8 cellular contexts compared by ENCODE assay signal in genomic region chr2:240999001-240999791, GRCh38. TPM values are rescaled to one million over a fixed set of nuclear protein-coding genes. Genes with fewer than 3 reads are reported as not detected.
DNase-seq lines count a peak whose midpoint lies in the region; ATAC-seq and TF ChIP-seq lines count a peak whose summit lies in the region.

No MANE protein-coding gene starts in this region.

- POLR2A ChIA-PET in HCT116 (lab: Charles Lee) = interaction anchor here (0.6 to 0.8 kb wide), 2 partner anchors 10 to 80 kb away, joined by 3 read pairs; no protein-coding TSS in a partner anchor

- BruUV-seq in HCT116 (replicated peaks; lab: Mats Ljungman, UMichigan) = no TSS peak

- peak overlapping the region; percentile 62 for H3K9ac ChIP-seq in HCT116 (ENCODE audit: low read length)

- peaks cover 5 to 17% of the 10 kb centered on the region in 2 experiments; a peak in 3 of 4 replicates for H3K4me1 ChIP-seq in HCT116 (ENCODE audit: control insufficient read depth in 1 of 2, insufficient read depth in 2 of 2, low read length in 2 of 2)
- H3K4me1 ChIP-seq in adrenal gland (replicated peaks in 1 of 2) = peaks cover 42 to 47% of the 10 kb centered on the region in 2 donors

- H2AFZ ChIP-seq in HCT116 (ENCODE audit: low read depth, low read length, poor library complexity, severe bottlenecking) = no peak overlapping the region

- DNase-seq in HCT116 (ENCODE audit: low read depth, low spot score) (no peak), adrenal gland (peak in 6 of 7 donors; percentile 49 to 70 (median 62)), GOT3 (lab: John Stamatoyannopoulos, UW) (no peak), KG1 (lab: John Stamatoyannopoulos, UW) (no peak)
- no peak for DNase-seq in activated CD4-positive, alpha-beta T cell treated with anti-CD3 and anti-CD28 coated beads for 4 hours

- intact Hi-C loops in HCT116 (cut with micrococcal nuclease) = no loop called here
- intact Hi-C loops in adrenal gland (cut with DNase I) = no loop called here

- no peaks in the 10 kb centered on the region for H3K79me2 ChIP-seq in HCT116 (ENCODE audit: insufficient read depth, low read length)

- H4K20me1 ChIP-seq in HCT116 (ENCODE audit: insufficient read depth) = no peaks in the 10 kb centered on the region

- H3K27ac ChIP-seq in HCT116 (ENCODE audit: low read depth, low read length) = peak overlapping the region; percentile 75; the same call in 1 of the 2 replicates
- H3K27ac ChIP-seq in adrenal gland = peak overlapping the region in 4 of 5 donors; percentile 59 to 94 (median 65)
- peak overlapping the region in 15 of 21 experiments; percentile 49 to 93 (median 84) for H3K27ac ChIP-seq in skin epidermis

- peak overlapping the region; percentile 81 for H3K4me2 ChIP-seq in HCT116 (ENCODE audit: low read length)

- H3K4me3 ChIP-seq in HCT116 (replicated peaks in 1 of 2; ENCODE audit: low read depth in 1 of 2, low read length in 2 of 2) (peak overlapping the region; percentile 47 to 66), adrenal gland (peak overlapping the region; percentile 30 to 97 (median 38)), iPS-18c (ENCODE audit: insufficient read depth, low read depth, low read length) (peak overlapping the region; percentile 67), skin epidermis (peak overlapping the region; percentile 20 to 54 (median 46))

- H3K9me2 ChIP-seq in HCT116 (ENCODE audit: insufficient read depth) = no peaks in the 10 kb centered on the region

- no peak for TF ChIP-seq CTCF in HCT116 (IDR thresholded peaks at IDR 0.05 in 2 of 3, conservative IDR thresholded peaks at IDR 0.05 in 1 of 3; ENCODE audit: borderline replicate concordance in 1 of 3, insufficient read depth in 1 of 3, low read depth in 2 of 3, low read length in 2 of 3)
- TF ChIP-seq CTCF in adrenal gland (IDR thresholded peaks at IDR 0.05) = no peak

- ATAC-seq in HCT116 (peak; percentile 8; the same call in 1 of the 2 replicates), GM18870 (IDR thresholded peaks at IDR 0.05; ENCODE audit: unreplicated experiment) (no peak)

- WGBS in adrenal gland, 4 donors = 0 to 4% (median 3%) methylated on average over 13 to 70 of the region's 70 CpGs; no CpG with 5 or more reads in 1 of the 4 donors

- no peak for TF ChIP-seq RAD21 in HCT116 (IDR thresholded peaks at IDR 0.05; ENCODE audit: low read depth)

- H3K27me3 ChIP-seq in HCT116 (ENCODE audit: insufficient read depth, low read length) = no peaks in the 10 kb centered on the region
- no peaks in the 10 kb centered on the region for H3K27me3 ChIP-seq in adrenal gland

- RAD21 ChIA-PET in HCT116 (lab: Charles Lee; ENCODE audit: low non-redundant PET in 1 of 2, low total read pairs in 2 of 2, uncharacterized antibody in 2 of 2, unreplicated experiment in 2 of 2) = no interaction called here

- H3K9me3 ChIP-seq in HCT116 (ENCODE audit: control insufficient read depth in 1 of 2, insufficient read depth in 1 of 2, low read depth in 1 of 2, low read length in 2 of 2) (peaks cover 0 to 10% of the 10 kb centered on the region in 2 experiments; a peak in 2 of 4 replicates), adrenal gland (replicated peaks in 1 of 3) (peaks cover 0 to 10% (median 3%) of the 10 kb centered on the region in 3 donors), iPS-18c (ENCODE audit: control insufficient read depth, insufficient read depth, low read length) (no peaks in the 10 kb centered on the region)

- 0 out of 4 replicates have a peak, but pooled peaks cover 0 to 7% of the 10 kb centered on the region in 2 experiments for H3K36me3 ChIP-seq in HCT116 (ENCODE audit: control insufficient read depth in 1 of 2, insufficient read depth in 2 of 2, low read length in 2 of 2)
- no peaks in the 10 kb centered on the region for H3K36me3 ChIP-seq in adrenal gland (replicated peaks in 1 of 2)

- CTCF ChIA-PET in HCT116 (lab: Charles Lee) = no interaction called here

- TF ChIP-seq POLR2A in HCT116 (IDR thresholded peaks at IDR 0.05; ENCODE audit: borderline replicate concordance, extremely low read depth, insufficient read depth, insufficient read length) (no peak), adrenal gland (IDR thresholded peaks at IDR 0.05) (peak in 1 of 2 donors; percentile 5)

TF ChIP-seq in HCT116, 20 proteins besides CTCF, POLR2A, EP300 and RAD21:
- TF ChIP-seq ZFX (IDR thresholded peaks at IDR 0.05) (peak; percentile 33; the same call in 1 of the 2 replicates), SRF (IDR thresholded peaks at IDR 0.05; ENCODE audit: low read depth) (no peak), MAX (IDR thresholded peaks at IDR 0.05) (no peak), YY1 (IDR thresholded peaks at IDR 0.05; ENCODE audit: extremely low read depth, insufficient replicate concordance, low read depth, low read length) (no peak)

RNA-seq across cellular contexts. Expression of gene SNED1, which starts 0.8 kb away (rescaled TPM):
- total RNA-seq in HCT116 (2021; ENCODE audit: unreplicated experiment) (9.6 TPM), adrenal gland (10 to 100 TPM; 12.5 to 59.5 (median 31.2) TPM)
- polyA plus RNA-seq in HCT116 (2012) = 3.8 and 4.3 TPM in 2 replicates
- polyA plus RNA-seq in adrenal gland = 10 to 100 TPM in 2 of 3 donors, 1 to 10 TPM in 1; 3.1 to 27.5 (median 17.7) TPM

Comparison
In these comparisons a context has a peak if more than half of its experiments do, and no peak if none do; other contexts are left out.
1. DNase-seq: peak in adrenal gland (6 of 7); none in HCT116 (single experiment), GOT3 (single experiment), KG1 (single experiment) and activated CD4-positive, alpha-beta T cell treated with anti-CD3 and anti-CD28 coated beads for 4 hours (0 of 2).
2. Peak in every context shown above with its lines, with median percentiles within 50 percentile points of each other: H3K27ac ChIP-seq and H3K4me3 ChIP-seq.